ENCODE assay signal across 18 cellular contexts in genomic region chr3:156416846-156417581, GRCh38.
A peak's percentile ranks its signal among the peaks of the same experiment; 100 is the strongest.
DNase-seq lines count a peak whose midpoint lies in the region; ATAC-seq and TF ChIP-seq lines count a peak whose summit lies in the region.
"Had no signal": no experiment of that assay in that cellular context is flagged by ENCODE, and none has a peak within 500 bp of the region (broad histone marks: within the 10 kb centered on the region; RNA-seq: fewer than 3 reads in every experiment).

No MANE protein-coding gene starts in this region.

- ATAC-seq in GM19397 (IDR thresholded peaks at IDR 0.05; ENCODE audit: unreplicated experiment) (peak; percentile 53), gastrocnemius medialis (peak; percentile 50 to 53)
- no peak for ATAC-seq in activated naive CD4-positive, alpha-beta T cell treated with anti-CD3 and anti-CD28 coated beads, Interleukin-2, amount 50 U/mL, for 72 hours
- ATAC-seq: naive thymus-derived CD8-positive, alpha-beta T cell; Right ventricle myocardium inferior had no signal

- no peaks in the 10 kb centered on the region for H3K36me3 ChIP-seq in gastrocnemius medialis
- H3K36me3 ChIP-seq: tibial artery had no signal

- in situ Hi-C loops in gastrocnemius medialis (cut with MboI; ENCODE audit: low sequenced_read_pairs in 4 of 4): no loop called here

- H3K9me3 Mint-ChIP-seq in activated naive CD4-positive, alpha-beta T cell treated with anti-CD3 and anti-CD28 coated beads, Interleukin-2, amount 50 U/mL, for 72 hours: peaks cover 0 to 5% of the 10 kb centered on the region in 2 donors
- H3K9me3 Mint-ChIP-seq: activated naive CD8-positive, alpha-beta T cell treated with anti-CD3 and anti-CD28 coated beads, Interleukin-2, amount 10 ng/mL, durations not matched to agents 7 days and 5 days; H9; naive thymus-derived CD8-positive, alpha-beta T cell had no signal

- no peak for TF ChIP-seq CTCF in gastrocnemius medialis (IDR thresholded peaks at IDR 0.05 in 4 of 5, conservative IDR thresholded peaks at IDR 0.05 in 1 of 5)

- intact Hi-C loops in gastrocnemius medialis (cut with DNase I; ENCODE audit: low total_unique reads): no loop called here

- no peak overlapping the region for H3K27ac Mint-ChIP-seq in activated naive CD4-positive, alpha-beta T cell treated with anti-CD3 and anti-CD28 coated beads, Interleukin-2, amount 50 U/mL, for 72 hours
- H3K27ac Mint-ChIP-seq: activated naive CD8-positive, alpha-beta T cell treated with anti-CD3 and anti-CD28 coated beads, Interleukin-2, amount 10 ng/mL, durations not matched to agents 7 days and 5 days; CD14-positive monocyte; H9; naive thymus-derived CD8-positive, alpha-beta T cell had no signal

- no peak for TF ChIP-seq POLR2A in gastrocnemius medialis (IDR thresholded peaks at IDR 0.05)

- peak overlapping the region in 1 of 4 donors; percentile 10 for H3K27ac ChIP-seq in gastrocnemius medialis
- H3K27ac ChIP-seq: tibial artery had no signal

- H3K4me1 ChIP-seq in gastrocnemius medialis: peaks cover 18 to 21% of the 10 kb centered on the region in 2 donors
- H3K4me1 ChIP-seq: tibial artery had no signal

- H3K36me3 Mint-ChIP-seq in activated naive CD4-positive, alpha-beta T cell treated with anti-CD3 and anti-CD28 coated beads, Interleukin-2, amount 50 U/mL, for 72 hours: no peaks in the 10 kb centered on the region
- H3K36me3 Mint-ChIP-seq: activated naive CD8-positive, alpha-beta T cell treated with anti-CD3 and anti-CD28 coated beads, Interleukin-2, amount 10 ng/mL, durations not matched to agents 7 days and 5 days; CD14-positive monocyte had no signal

- no peak overlapping the region for H3K4me3 ChIP-seq in gastrocnemius medialis
- H3K4me3 ChIP-seq: tibial artery had no signal

- peak; percentile 44 for DNase-seq in NCI-H524 treated with DMSO at 0.1 percent for 48 hours (lab: John Stamatoyannopoulos, UW)
- peak; percentile 18 for DNase-seq in cerebellar cortex (ENCODE audit: low spot score)
- no peak for DNase-seq in gastrocnemius medialis
- no peak for DNase-seq in amniotic stem cell (lab: John Stamatoyannopoulos, UW)
- DNase-seq in NCI-H226: no peak
- DNase-seq in activated naive CD4-positive, alpha-beta T cell treated with anti-CD3 and anti-CD28 coated beads, Interleukin-2, amount 50 U/mL, for 72 hours (ENCODE audit: low spot score in 2 of 2): no peak
- DNase-seq: activated CD4-positive, alpha-beta T cell treated with anti-CD3 and anti-CD28 coated beads for 48 hours; activated naive CD8-positive, alpha-beta T cell treated with anti-CD3 and anti-CD28 coated beads, Interleukin-2, amount 10 ng/mL, durations not matched to agents 7 days and 5 days; H9; KBM-7; naive thymus-derived CD8-positive, alpha-beta T cell; NCI-H146; NCI-H526 treated with DMSO at 0.1 percent for 48 hours; stimulated activated CD8-positive, alpha-beta memory T cell treated with anti-CD3 and anti-CD28 coated beads, Interleukin-4, amount 100 ng/mL, for 48 hours; tibial artery had no signal

- H3K9me3 ChIP-seq in gastrocnemius medialis: no peaks in the 10 kb centered on the region
- H3K9me3 ChIP-seq: tibial artery had no signal

- H3K27me3 ChIP-seq in gastrocnemius medialis: no peaks in the 10 kb centered on the region
- H3K27me3 ChIP-seq: tibial artery had no signal

Comparison
In these comparisons a context has a peak if more than half of its experiments do, and no peak if none do; other contexts are left out.
1. ATAC-seq: peak in GM19397 (single experiment) and gastrocnemius medialis (2 of 2); none in activated naive CD4-positive, alpha-beta T cell treated with anti-CD3 and anti-CD28 coated beads, Interleukin-2, amount 50 U/mL, for 72 hours (0 of 2).
2. DNase-seq: peak in NCI-H524 treated with DMSO at 0.1 percent for 48 hours (single experiment) and cerebellar cortex (single experiment); none in gastrocnemius medialis (0 of 2), amniotic stem cell (single experiment), NCI-H226 (single experiment) and activated naive CD4-positive, alpha-beta T cell treated with anti-CD3 and anti-CD28 coated beads, Interleukin-2, amount 50 U/mL, for 72 hours (0 of 2).